Comparison of ENCODE assay signal across 8 cellular contexts in the genomic region with DNA sequence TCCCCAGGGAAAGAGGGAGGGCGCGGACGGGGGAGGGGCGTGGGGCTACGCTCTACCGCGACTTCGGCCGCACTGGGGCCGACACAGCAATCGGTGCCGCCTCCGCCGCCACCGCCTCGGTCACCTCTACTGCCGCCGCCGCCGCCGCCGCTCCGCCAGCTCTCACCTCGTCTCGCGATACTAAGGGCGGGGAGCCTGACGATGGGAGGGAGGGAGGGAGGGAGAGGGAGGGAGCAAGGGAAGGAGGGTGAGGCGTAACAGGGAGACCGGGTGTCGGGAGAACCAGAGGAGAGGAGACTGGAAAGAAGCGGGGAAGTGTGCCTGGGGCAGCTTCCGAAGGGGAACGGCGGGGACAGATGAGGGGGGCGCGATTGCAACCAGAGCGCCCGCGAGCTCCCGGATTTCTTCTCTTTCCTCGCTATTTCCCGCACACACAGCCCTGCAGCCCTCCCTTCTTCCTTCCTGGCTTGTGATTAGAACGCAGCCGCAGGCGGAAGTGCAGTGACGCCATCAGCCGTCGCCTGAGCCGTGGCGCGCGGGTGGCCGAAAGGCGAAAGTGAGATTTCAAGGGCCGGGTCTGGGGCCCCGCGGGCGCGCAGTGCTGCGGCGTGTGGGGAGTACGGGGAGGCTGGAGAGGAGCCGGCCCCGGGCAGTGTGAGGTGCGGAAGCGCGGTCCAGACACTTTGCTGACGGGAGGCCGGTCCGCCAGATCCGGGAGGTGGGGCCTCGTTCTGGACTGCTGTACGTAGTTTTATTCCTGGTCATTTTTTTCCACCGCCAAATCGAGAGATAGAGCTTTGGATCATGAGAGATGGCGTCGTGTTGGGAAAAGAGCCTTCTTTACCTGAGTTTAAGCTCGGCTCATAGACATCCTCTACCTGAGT. TPM values are rescaled to one million over a fixed set of nuclear protein-coding genes. Genes with fewer than 3 reads are reported as not detected.
A peak's percentile ranks its signal among the peaks of the same experiment; 100 is the strongest.
DNase-seq lines count a peak whose midpoint lies in the region; ATAC-seq and TF ChIP-seq lines count a peak whose summit lies in the region.

ANKRD17 (minus strand) TSS at position 131 of the 884 bp plus-strand sequence; CDS start at position 1, 130 bp downstream.

- H3K4me1 ChIP-seq in left ventricle myocardium inferior (peaks cover 78% of the 10 kb centered on the region), prostate gland (replicated peaks) (no peaks in the 10 kb centered on the region), urinary bladder (ENCODE audit: insufficient read depth) (no peaks in the 10 kb centered on the region)

- under 1% methylated on average over 77 of the region's 79 CpGs for WGBS in prostate gland
- under 1% methylated on average over 79 of the region's 79 CpGs for WGBS in urinary bladder

- H3K9me3 ChIP-seq in left ventricle myocardium inferior (replicated peaks) (no peaks in the 10 kb centered on the region), prostate gland (no peaks in the 10 kb centered on the region)

- intact Hi-C loops in T-helper 1 cell treated with Interleukin-12 subunit alpha and Interleukin-12 subunit beta and Interleukin-4 antibody, amounts not matched to agents 30 ng/mL and 1 ng/mL, for 36 hours (cut with micrococcal nuclease) = loop anchor here (1.0 to 2.0 kb wide), 5 partner anchors 36 to 394 kb away; partner anchors contain the start of gene COX18
- intact Hi-C loops in left ventricle myocardium inferior (cut with micrococcal nuclease) = loop anchor here (5.0 kb wide), 1 partner anchor 192 kb away; the partner anchor contains the start of gene COX18
- intact Hi-C loops in prostate gland (cut with DNase I) = loop anchor here (1.0 to 10.0 kb wide), 2 partner anchors 134 to 190 kb away; partner anchors contain the start of gene COX18

- H3K36me3 ChIP-seq in left ventricle myocardium inferior (no peaks in the 10 kb centered on the region), prostate gland (no peaks in the 10 kb centered on the region), urinary bladder (ENCODE audit: insufficient read depth) (peaks cover 2% of the 10 kb centered on the region)

- ATAC-seq in HG02870 (IDR thresholded peaks at IDR 0.05; ENCODE audit: unreplicated experiment) = peak; percentile 77

- H3K27me3 ChIP-seq in left ventricle myocardium inferior (ENCODE audit: low read depth) (no peaks in the 10 kb centered on the region), prostate gland (replicated peaks; ENCODE audit: insufficient read depth) (no peaks in the 10 kb centered on the region)

- DNase-seq in GM13976 (ENCODE audit: low spot score) = peak; percentile 89
- DNase-seq in NCI-H146 treated with DMSO at 0.1 percent for 48 hours (lab: John Stamatoyannopoulos, UW; ENCODE audit: unreplicated experiment) = peak; percentile 89
- peak; percentile 90 for DNase-seq in amniotic stem cell (lab: John Stamatoyannopoulos, UW)
- peak; percentile 92 for DNase-seq in left ventricle myocardium inferior
- DNase-seq in prostate gland (ENCODE audit: low spot score) = peak; percentile 90

- peak within 1 kb of the TSS; percentile 94 for H3K4me3 ChIP-seq in left ventricle myocardium inferior
- H3K4me3 ChIP-seq in prostate gland = peak within 1 kb of the TSS; percentile 83 to 91
- H3K4me3 ChIP-seq in urinary bladder (ENCODE audit: low read depth, low read length) = peak within 1 kb of the TSS; percentile 97

- in situ Hi-C loops in GM13976 (cut with MboI; ENCODE audit: low sequenced_read_pairs, unreplicated experiment) = loop anchor here (10.0 kb wide), 1 partner anchor 184 kb away; no protein-coding TSS in a partner anchor

- TF ChIP-seq CTCF in GM13976 (IDR thresholded peaks at IDR 0.05; ENCODE audit: borderline replicate concordance, control extremely low read depth, extremely low read depth, insufficient read depth, missing control alignments) (no peak), left ventricle myocardium inferior (IDR thresholded peaks at IDR 0.05; ENCODE audit: borderline replicate concordance) (peak; percentile 42), prostate gland (IDR thresholded peaks at IDR 0.05) (peak in 3 of 4 experiments; percentile 10 to 57 (median 56))

- H3K27ac ChIP-seq in left ventricle myocardium inferior (replicated peaks) (peak within 1 kb of the TSS; percentile 99), prostate gland (peak within 1 kb of the TSS; percentile 99), urinary bladder (ENCODE audit: low read depth) (peak within 1 kb of the TSS; percentile 100)

- peak; percentile 68 for TF ChIP-seq POLR2A in prostate gland (IDR thresholded peaks at IDR 0.05)

RNA-seq across cellular contexts. Expression of gene ANKRD17, which starts in this region (rescaled TPM):
- total RNA-seq in T-helper 1 cell treated with Interleukin-12 subunit alpha and Interleukin-12 subunit beta and Interleukin-4 antibody, amounts not matched to agents 30 ng/mL and 1 ng/mL, for 36 hours = 63.9 and 65.0 TPM in 2 replicates
- 54.1 TPM for total RNA-seq in left ventricle myocardium inferior
- 10 to 100 TPM; 63.3 to 65.0 TPM for total RNA-seq in prostate gland
- total RNA-seq in urinary bladder = 74.8 TPM
- polyA plus RNA-seq in urinary bladder = 18.3 TPM

Comparison
In these comparisons a context has a peak if more than half of its experiments do, and no peak if none do; other contexts are left out.
1. Peak in every context shown above with its lines: DNase-seq, ATAC-seq, H3K4me3 ChIP-seq and H3K27ac ChIP-seq.